ENCODE assay signal across 8 cellular contexts in the genomic region with DNA sequence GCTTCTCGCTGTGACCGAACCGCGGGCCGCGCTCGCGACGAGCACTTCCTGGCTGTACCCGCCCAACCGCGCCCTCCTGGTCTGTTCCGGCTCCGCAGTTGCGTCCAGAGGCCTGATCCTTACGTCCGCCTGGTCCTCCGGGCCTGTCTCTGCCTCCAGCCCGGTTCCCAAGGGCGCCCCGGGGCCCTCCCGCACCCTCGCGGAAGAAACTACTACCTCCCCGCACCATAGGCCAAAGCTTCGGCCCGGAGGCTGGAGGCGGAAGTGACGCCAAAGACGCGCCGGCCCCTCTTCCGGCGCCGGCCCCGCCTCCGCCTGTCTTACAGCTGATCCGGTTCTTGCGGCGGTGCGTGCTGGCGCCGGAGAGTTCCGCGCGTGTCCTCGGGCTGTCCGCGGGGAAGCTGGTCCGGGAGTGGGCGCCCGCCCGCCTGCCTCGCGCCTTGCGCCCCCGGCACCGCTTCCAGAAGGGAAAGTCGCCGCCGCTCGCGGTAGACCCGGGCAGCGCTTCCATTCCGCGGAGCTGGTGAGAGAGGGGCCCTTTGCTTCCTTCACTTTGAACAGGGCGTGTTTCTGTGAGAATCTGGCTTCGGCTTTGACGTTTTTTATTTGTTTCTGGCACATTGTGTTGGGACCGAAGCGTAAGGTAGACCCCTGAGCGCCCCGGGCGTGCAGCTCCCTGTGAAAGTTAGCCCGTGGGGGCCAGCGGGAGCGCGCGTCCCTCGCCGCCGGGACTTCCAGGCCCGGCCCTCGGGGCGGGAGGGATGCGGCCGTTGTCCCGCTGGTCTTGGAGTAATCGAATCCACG. TPM values are rescaled to one million over a fixed set of nuclear protein-coding genes. Genes with fewer than 3 reads are reported as not detected.
A peak's percentile ranks its signal among the peaks of the same experiment; 100 is the strongest.
DNase-seq lines count a peak whose midpoint lies in the region; ATAC-seq and TF ChIP-seq lines count a peak whose summit lies in the region.

Gene ZNF778 (plus strand): TSS at position 316 of the 804 bp plus-strand sequence. CDS start 3,425 bp downstream, outside the sequence.

- H3K4me3 ChIP-seq in SK-N-MC (peak within 1 kb of the TSS; percentile 79), suprapubic skin (peak within 1 kb of the TSS; percentile 93)

- H3K4me1 ChIP-seq in suprapubic skin, result peaks cover 31% of the 10 kb centered on the region

- H3K27ac ChIP-seq in SK-N-MC, result peak within 1 kb of the TSS; percentile 31; the same call in 1 of the 2 replicates
- peak within 1 kb of the TSS; percentile 95 for H3K27ac ChIP-seq in suprapubic skin

- ATAC-seq in GM21619 (IDR thresholded peaks at IDR 0.05; ENCODE audit: unreplicated experiment), result peak; percentile 84

- H3K27me3 ChIP-seq in suprapubic skin, result no peaks in the 10 kb centered on the region

- H3K9me3 ChIP-seq in SK-N-MC (ENCODE audit: low read depth, low read length) (no peaks in the 10 kb centered on the region), suprapubic skin (no peaks in the 10 kb centered on the region)

- peak within 1 kb of the TSS; percentile 86 for H3K9ac ChIP-seq in SK-N-MC (ENCODE audit: insufficient read length)

- WGBS in suprapubic skin, result 1% methylated on average over 89 of the region's 91 CpGs

- TF ChIP-seq POLR2A in suprapubic skin (IDR thresholded peaks at IDR 0.05), result peak in 1 of 2 donors; percentile 81

- TF ChIP-seq EP300 in suprapubic skin (IDR thresholded peaks at IDR 0.05), result no peak

- no peak for TF ChIP-seq CTCF in suprapubic skin (IDR thresholded peaks at IDR 0.05)

- DNase-seq in DMS79 treated with DMSO at 0.1 percent for 48 hours (lab: John Stamatoyannopoulos, UW) (peak; percentile 33), KG1 (lab: John Stamatoyannopoulos, UW) (peak; percentile 76), SK-N-MC (ENCODE audit: low read depth, low spot score) (no peak), globus pallidus (ENCODE audit: low spot score) (peak; percentile 89), occipital lobe (lab: John Stamatoyannopoulos, UW) (peak; percentile 87), suprapubic skin (ENCODE audit: low spot score in 2 of 2) (peak; percentile 89 to 91)
- DNase-seq in activated naive CD4-positive, alpha-beta T cell treated with anti-CD3 and anti-CD28 coated beads, Interleukin-2, amount 50 U/mL, for 16 hours, result peak; percentile 82

- H3K36me3 ChIP-seq in SK-N-MC (ENCODE audit: insufficient read depth, low read length), result no peaks in the 10 kb centered on the region
- peaks cover 21% of the 10 kb centered on the region for H3K36me3 ChIP-seq in suprapubic skin

RNA-seq across cellular contexts. Expression of gene ZNF778, which starts in this region (rescaled TPM):
- total RNA-seq in occipital lobe (17.3 TPM), suprapubic skin (10 to 100 TPM; 22.0 to 69.6 (median 26.0) TPM)
